8 cellular contexts compared by ENCODE assay signal in genomic region chrX:20412871-20413486, GRCh38.
A peak's percentile ranks its signal among the peaks of the same experiment; 100 is the strongest.
DNase-seq lines count a peak whose midpoint lies in the region; ATAC-seq and TF ChIP-seq lines count a peak whose summit lies in the region.

No MANE protein-coding gene starts in this region.

- ATAC-seq in GM18505 (IDR thresholded peaks at IDR 0.05; ENCODE audit: unreplicated experiment) (peak; percentile 64), HG02884 (IDR thresholded peaks at IDR 0.05; ENCODE audit: unreplicated experiment) (peak; percentile 77), heart left ventricle (no peak), GM18861 (IDR thresholded peaks at IDR 0.05; ENCODE audit: unreplicated experiment) (no peak)
- ATAC-seq in activated CD4-positive, CD25-positive, alpha-beta regulatory T cell treated with anti-CD3 and anti-CD28 coated beads, Interleukin-2, amount 50 U/mL, for 24 hours, result peak; percentile 73 to 74

- no peaks in the 10 kb centered on the region for H3K9me3 ChIP-seq in heart left ventricle

- H3K27me3 ChIP-seq in heart left ventricle, result peaks cover 0 to 2% (median 0%) of the 10 kb centered on the region in 9 donors

- intact Hi-C loops in heart left ventricle (cut with DNase I), result no loop called here

- H3K27ac ChIP-seq in heart left ventricle, result peak overlapping the region in 1 of 12 donors; percentile 62

- no peak overlapping the region for H3K4me3 ChIP-seq in heart left ventricle

- no peak for TF ChIP-seq POLR2A in GM18505 (IDR thresholded peaks at IDR 0.05; ENCODE audit: borderline replicate concordance, extremely low read depth, insufficient read depth, insufficient read length)
- TF ChIP-seq POLR2A in heart left ventricle (IDR thresholded peaks at IDR 0.05), result no peak

- WGBS in heart left ventricle, 4 donors, result 82 to 88% (median 83%) methylated on average over 18 of the region's 18 CpGs

- DNase-seq in heart left ventricle, result peak in 4 of 5 donors; percentile 8 to 42 (median 19)
- no peak for DNase-seq in NCI-H510A (lab: John Stamatoyannopoulos, UW)
- no peak for DNase-seq in NCI-H446 (lab: John Stamatoyannopoulos, UW)
- DNase-seq in dermis blood vessel endothelial cell, result no peak

- no peak for TF ChIP-seq CTCF in heart left ventricle (IDR thresholded peaks at IDR 0.05)

- H3K4me1 ChIP-seq in heart left ventricle, result no peaks in the 10 kb centered on the region

- no peaks in the 10 kb centered on the region for H3K36me3 ChIP-seq in heart left ventricle

Comparison
In these comparisons a context has a peak if more than half of its experiments do, and no peak if none do; other contexts are left out.
1. ATAC-seq: peak in GM18505 (single experiment), HG02884 (single experiment) and activated CD4-positive, CD25-positive, alpha-beta regulatory T cell treated with anti-CD3 and anti-CD28 coated beads, Interleukin-2, amount 50 U/mL, for 24 hours (2 of 2); none in heart left ventricle (0 of 4) and GM18861 (single experiment).
2. DNase-seq: peak in heart left ventricle (4 of 5); none in NCI-H510A (single experiment), NCI-H446 (0 of 2) and dermis blood vessel endothelial cell (single experiment).